In the genomic region with DNA sequence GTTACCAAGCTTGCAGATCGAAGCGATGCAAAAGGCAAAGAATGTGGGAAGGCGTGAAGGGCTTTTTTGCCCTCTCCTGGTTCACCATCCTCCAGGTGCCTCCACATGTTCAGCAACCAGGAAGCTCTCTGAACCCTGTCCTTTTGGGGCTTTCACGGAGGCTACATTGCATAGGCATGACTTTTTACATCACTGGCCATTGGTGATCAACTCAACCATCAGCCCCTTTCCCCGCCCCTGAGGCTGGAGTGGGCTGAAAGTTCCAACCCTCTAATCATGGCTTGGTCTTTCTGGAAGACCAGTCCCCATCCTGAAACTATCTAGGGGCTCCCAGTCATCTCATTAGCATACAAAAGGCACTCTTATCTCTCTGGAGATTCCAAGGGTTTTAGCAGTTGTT, we compare ENCODE assay signal across 26 cellular contexts.
"Had no signal": no experiment of that assay in that cellular context is flagged by ENCODE, and none has a peak within 500 bp of the region (broad histone marks: within the 10 kb centered on the region; RNA-seq: fewer than 3 reads in every experiment).

No MANE protein-coding gene starts in this region.

- H3K27me3 ChIP-seq: adrenal gland, ascending aorta, colonic mucosa, heart right ventricle, right lobe of liver, stomach, suprapubic skin, transverse colon had no signal

- H3K27ac ChIP-seq: adrenal gland, ascending aorta, colonic mucosa, epithelial cell of prostate, heart right ventricle, lower lobe of right lung, neutrophil, parathyroid adenoma, right lobe of liver, stomach, suprapubic skin, transverse colon, WERI-Rb-1 had no signal

- H3K4me3 ChIP-seq: adrenal gland, ascending aorta, colonic mucosa, heart right ventricle, lower lobe of right lung, right lobe of liver, stomach, suprapubic skin, transverse colon had no signal

- DNase-seq: activated CD4-positive, alpha-beta T cell treated with anti-CD3 and anti-CD28 coated beads for 1 hour; activated CD4-positive, alpha-beta T cell treated with anti-CD3 and anti-CD28 coated beads, Interleukin-2, amount 50 U/mL, for 1 hour; activated gamma-delta T cell treated with Interleukin-2 at 50 U/mL for 16 hours; activated T-cell treated with anti-CD3 and anti-CD28 coated beads, Interleukin-2, amount 50 U/mL, for 1 hour; adrenal gland; colonic mucosa; heart right ventricle; lower lobe of right lung; right lobe of liver; small intestine; stimulated activated CD4-positive, alpha-beta T cell treated with anti-CD3 and anti-CD28 coated beads, Interleukin-15, amount 100 ng/mL, for 24 hours; stomach; T-cell; transverse colon; WERI-Rb-1 had no signal

- H3K4me3 Mint-ChIP-seq: activated naive CD8-positive, alpha-beta T cell; central memory CD8-positive, alpha-beta T cell; natural killer cell treated with Interleukin-12 subunit alpha and Interleukin-12 subunit beta and Interleukin-15 and Interleukin-18, amount 100 ng/mL, for 72 hours; stimulated activated memory B cell treated with anti-CD40 and anti-IgM and Interleukin-4, amounts not matched to agents 10 μg/mL and 1 μg/mL and 100 μg/mL, for 72 hours; T-cell had no signal

- H3K36me3 Mint-ChIP-seq: natural killer cell treated with Interleukin-12 subunit alpha and Interleukin-12 subunit beta and Interleukin-15 and Interleukin-18, amount 100 ng/mL, for 72 hours; stimulated activated memory B cell treated with anti-CD40 and anti-IgM and Interleukin-4, amounts not matched to agents 10 μg/mL and 1 μg/mL and 100 μg/mL, for 72 hours; T-cell had no signal

- H3K9ac ChIP-seq: parathyroid adenoma had no signal

- H3K4me1 Mint-ChIP-seq: central memory CD8-positive, alpha-beta T cell; stimulated activated memory B cell treated with anti-CD40 and anti-IgM and Interleukin-4, amounts not matched to agents 10 μg/mL and 1 μg/mL and 100 μg/mL, for 72 hours had no signal

- H3K9me3 ChIP-seq: colonic mucosa, lower lobe of right lung, neutrophil, right lobe of liver, stomach, suprapubic skin, transverse colon had no signal

- ATAC-seq: heart right ventricle; left lobe of liver; lower lobe of right lung; natural killer cell treated with Interleukin-12 subunit alpha and Interleukin-12 subunit beta and Interleukin-15 and Interleukin-18, amount 100 ng/mL, for 72 hours; right lobe of liver; stimulated activated memory B cell treated with anti-CD40 and anti-IgM and Interleukin-4, amounts not matched to agents 10 μg/mL and 1 μg/mL and 100 μg/mL, for 72 hours; T-cell had no signal

- H2AFZ ChIP-seq: parathyroid adenoma had no signal

- H3K4me1 ChIP-seq: colonic mucosa, parathyroid adenoma had no signal

- FAIRE-seq: small intestine, TTC549 had no signal

- H3K36me3 ChIP-seq: adrenal gland, ascending aorta, colonic mucosa, heart right ventricle, lower lobe of right lung, neutrophil, right lobe of liver, stomach, suprapubic skin, transverse colon, WERI-Rb-1 had no signal

- H3K9me3 Mint-ChIP-seq: central memory CD8-positive, alpha-beta T cell; natural killer cell treated with Interleukin-12 subunit alpha and Interleukin-12 subunit beta and Interleukin-15 and Interleukin-18, amount 100 ng/mL, for 72 hours; T-cell had no signal

- H3K27ac Mint-ChIP-seq: activated naive CD8-positive, alpha-beta T cell; natural killer cell treated with Interleukin-12 subunit alpha and Interleukin-12 subunit beta and Interleukin-15 and Interleukin-18, amount 100 ng/mL, for 72 hours; stimulated activated memory B cell treated with anti-CD40 and anti-IgM and Interleukin-4, amounts not matched to agents 10 μg/mL and 1 μg/mL and 100 μg/mL, for 72 hours; T-cell had no signal
